1 cellular context compared by ENCODE assay signal in the genomic region with DNA sequence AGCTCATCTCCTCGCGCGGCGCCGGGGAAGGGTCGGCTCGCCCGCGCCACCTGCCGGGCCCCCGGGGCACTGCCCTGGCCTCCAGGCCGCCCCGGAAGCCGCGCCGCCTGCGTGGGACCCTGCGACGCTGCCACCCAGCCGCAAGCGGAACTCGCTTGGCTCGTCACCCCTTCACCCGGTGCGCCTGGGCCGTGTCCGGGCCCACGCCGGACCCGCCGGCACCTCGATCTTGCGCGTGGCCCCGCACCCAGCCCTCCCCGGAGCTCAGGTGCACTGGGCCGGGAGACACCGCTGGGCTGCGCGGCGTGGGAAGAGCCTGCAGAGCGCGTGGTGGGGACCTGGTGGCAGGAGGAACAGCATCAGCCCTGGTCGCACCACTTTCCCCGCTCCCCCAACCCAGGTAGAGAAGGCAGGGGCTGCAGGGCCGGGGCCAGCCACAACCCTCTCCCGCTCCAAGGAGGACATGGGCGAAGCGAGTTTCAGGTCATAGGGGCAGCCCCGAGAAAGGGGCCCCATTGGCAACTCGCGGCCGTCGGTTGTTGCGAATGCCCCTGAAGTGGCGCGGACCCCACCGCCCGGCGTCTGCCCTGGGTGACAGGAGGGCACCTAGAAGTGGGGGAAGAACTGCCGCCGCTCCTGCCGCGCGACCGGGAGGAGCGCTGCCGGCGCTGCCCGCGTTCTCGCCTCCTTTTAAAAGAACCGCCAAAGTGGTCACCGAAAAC.
TF ChIP-seq lines count a peak whose summit lies in the region.

No MANE protein-coding gene starts in this region.

TF ChIP-seq in GM12878, 131 proteins besides CTCF, POLR2A, EP300 and RAD21 (continued from another document and continues in another):
- TF ChIP-seq TCF3 (IDR thresholded peaks at IDR 0.05; ENCODE audit: borderline replicate concordance, insufficient read depth, low read depth, low read length) (peak; percentile 68; the same call in 1 of the 2 replicates), CBX5 (IDR thresholded peaks at IDR 0.05; ENCODE audit: low read depth) (0 out of 2 replicates have a peak, but pooled peaks have one; percentile 17), KDM1A (IDR thresholded peaks at IDR 0.05; ENCODE audit: borderline replicate concordance) (no peak), CBFB (IDR thresholded peaks at IDR 0.05; ENCODE audit: low read depth) (0 out of 2 replicates have a peak, but pooled peaks have one; percentile 54), PML (IDR thresholded peaks at IDR 0.05; ENCODE audit: low read length) (no peak; the same call in 1 of the 2 replicates), NR2F1 (conservative IDR thresholded peaks at IDR 0.05) (peak; percentile 91), ESRRA (IDR thresholded peaks at IDR 0.05; ENCODE audit: low read length) (no peak), FOXK2 (IDR thresholded peaks at IDR 0.05) (no peak), CHD4 (IDR thresholded peaks at IDR 0.05) (no peak), HDGF (IDR thresholded peaks at IDR 0.05) (no peak), ZNF384 (IDR thresholded peaks at IDR 0.05; ENCODE audit: borderline replicate concordance, low read depth, low read length) (no peak), CBX3 (IDR thresholded peaks at IDR 0.05; ENCODE audit: borderline replicate concordance, low read depth) (no peak), FOS (IDR thresholded peaks at IDR 0.05; ENCODE audit: borderline replicate concordance, extremely low read depth, insufficient read length) (no peak), SRF (IDR thresholded peaks at IDR 0.05; ENCODE audit: low read depth in 2 of 2, low read length in 2 of 2) (peak in 1 of 2 experiments; percentile 75; a peak in 2 of 4 replicates), SIN3A (IDR thresholded peaks at IDR 0.05; ENCODE audit: low read depth, low read length) (peak; percentile 66), ZBED1 (IDR thresholded peaks at IDR 0.05; ENCODE audit: borderline replicate concordance) (no peak; the same call in 1 of the 2 replicates), MYB (IDR thresholded peaks at IDR 0.05; ENCODE audit: borderline replicate concordance, low read depth, low read length) (no peak), SMARCA5 (IDR thresholded peaks at IDR 0.05) (peak; percentile 96), NRF1 (conservative IDR thresholded peaks at IDR 0.05; ENCODE audit: low read depth, low read length) (no peak), TARDBP (IDR thresholded peaks at IDR 0.05; ENCODE audit: borderline replicate concordance) (no peak), ASH2L (IDR thresholded peaks at IDR 0.05; ENCODE audit: borderline replicate concordance, low read depth) (no peak), ZNF217 (IDR thresholded peaks at IDR 0.05) (peak; percentile 9; the same call in 1 of the 2 replicates), ETV6 (conservative IDR thresholded peaks at IDR 0.05 in 1 of 2, IDR thresholded peaks at IDR 0.05 in 1 of 2; ENCODE audit: borderline replicate concordance in 1 of 2, low read depth in 1 of 2) (no peak), SPI1 (IDR thresholded peaks at IDR 0.05; ENCODE audit: borderline replicate concordance, insufficient read depth, low read depth, low read length) (no peak; the same call in 1 of the 2 replicates), TCF7 (IDR thresholded peaks at IDR 0.05; ENCODE audit: borderline replicate concordance) (no peak), STAT1 (conservative IDR thresholded peaks at IDR 0.05) (0 out of 2 replicates have a peak, but pooled peaks have one; percentile 52), NFYA (IDR thresholded peaks at IDR 0.05; ENCODE audit: borderline replicate concordance, low read depth, low read length) (no peak), NR2C1 (IDR thresholded peaks at IDR 0.05) (peak; percentile 76), POLR2AphosphoS2 (IDR thresholded peaks at IDR 0.05; ENCODE audit: low read depth, low read length) (0 out of 2 replicates have a peak, but pooled peaks have one; percentile 23), CEBPB (IDR thresholded peaks at IDR 0.05; ENCODE audit: borderline replicate concordance in 1 of 2, low read depth in 2 of 2, low read length in 2 of 2) (no peak), ATF7 (IDR thresholded peaks at IDR 0.05; ENCODE audit: low read depth) (no peak), TBL1XR1 (IDR thresholded peaks at IDR 0.05; ENCODE audit: low read depth, low read length) (no peak), SREBF1 (IDR thresholded peaks at IDR 0.05; ENCODE audit: low read length) (no peak), EED (IDR thresholded peaks at IDR 0.05; ENCODE audit: low read depth) (no peak), DPF2 (IDR thresholded peaks at IDR 0.05) (peak; percentile 69; the same call in 1 of the 2 replicates), RB1 (IDR thresholded peaks at IDR 0.05; ENCODE audit: borderline replicate concordance) (peak; percentile 67; the same call in 1 of the 2 replicates), SUZ12 (IDR thresholded peaks at IDR 0.05; ENCODE audit: unreplicated experiment) (no peak), BRCA1 (IDR thresholded peaks at IDR 0.05; ENCODE audit: low read depth, low read length) (no peak)
- TF ChIP-seq, protein P1, sequence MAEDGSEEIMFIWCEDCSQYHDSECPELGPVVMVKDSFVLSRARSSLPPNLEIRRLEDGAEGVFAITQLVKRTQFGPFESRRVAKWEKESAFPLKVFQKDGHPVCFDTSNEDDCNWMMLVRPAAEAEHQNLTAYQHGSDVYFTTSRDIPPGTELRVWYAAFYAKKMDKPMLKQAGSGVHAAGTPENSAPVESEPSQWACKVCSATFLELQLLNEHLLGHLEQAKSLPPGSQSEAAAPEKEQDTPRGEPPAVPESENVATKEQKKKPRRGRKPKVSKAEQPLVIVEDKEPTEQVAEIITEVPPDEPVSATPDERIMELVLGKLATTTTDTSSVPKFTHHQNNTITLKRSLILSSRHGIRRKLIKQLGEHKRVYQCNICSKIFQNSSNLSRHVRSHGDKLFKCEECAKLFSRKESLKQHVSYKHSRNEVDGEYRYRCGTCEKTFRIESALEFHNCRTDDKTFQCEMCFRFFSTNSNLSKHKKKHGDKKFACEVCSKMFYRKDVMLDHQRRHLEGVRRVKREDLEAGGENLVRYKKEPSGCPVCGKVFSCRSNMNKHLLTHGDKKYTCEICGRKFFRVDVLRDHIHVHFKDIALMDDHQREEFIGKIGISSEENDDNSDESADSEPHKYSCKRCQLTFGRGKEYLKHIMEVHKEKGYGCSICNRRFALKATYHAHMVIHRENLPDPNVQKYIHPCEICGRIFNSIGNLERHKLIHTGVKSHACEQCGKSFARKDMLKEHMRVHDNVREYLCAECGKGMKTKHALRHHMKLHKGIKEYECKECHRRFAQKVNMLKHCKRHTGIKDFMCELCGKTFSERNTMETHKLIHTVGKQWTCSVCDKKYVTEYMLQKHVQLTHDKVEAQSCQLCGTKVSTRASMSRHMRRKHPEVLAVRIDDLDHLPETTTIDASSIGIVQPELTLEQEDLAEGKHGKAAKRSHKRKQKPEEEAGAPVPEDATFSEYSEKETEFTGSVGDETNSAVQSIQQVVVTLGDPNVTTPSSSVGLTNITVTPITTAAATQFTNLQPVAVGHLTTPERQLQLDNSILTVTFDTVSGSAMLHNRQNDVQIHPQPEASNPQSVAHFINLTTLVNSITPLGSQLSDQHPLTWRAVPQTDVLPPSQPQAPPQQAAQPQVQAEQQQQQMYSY (CRISPR knock-in tag; IDR thresholded peaks at IDR 0.05) = no peak
- TF ChIP-seq, protein P2, sequence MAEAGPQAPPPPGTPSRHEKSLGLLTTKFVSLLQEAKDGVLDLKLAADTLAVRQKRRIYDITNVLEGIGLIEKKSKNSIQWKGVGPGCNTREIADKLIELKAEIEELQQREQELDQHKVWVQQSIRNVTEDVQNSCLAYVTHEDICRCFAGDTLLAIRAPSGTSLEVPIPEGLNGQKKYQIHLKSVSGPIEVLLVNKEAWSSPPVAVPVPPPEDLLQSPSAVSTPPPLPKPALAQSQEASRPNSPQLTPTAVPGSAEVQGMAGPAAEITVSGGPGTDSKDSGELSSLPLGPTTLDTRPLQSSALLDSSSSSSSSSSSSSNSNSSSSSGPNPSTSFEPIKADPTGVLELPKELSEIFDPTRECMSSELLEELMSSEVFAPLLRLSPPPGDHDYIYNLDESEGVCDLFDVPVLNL (IDR thresholded peaks at IDR 0.05; ENCODE audit: low read depth, low read length) = peak; percentile 83
- TF ChIP-seq, protein P3, sequence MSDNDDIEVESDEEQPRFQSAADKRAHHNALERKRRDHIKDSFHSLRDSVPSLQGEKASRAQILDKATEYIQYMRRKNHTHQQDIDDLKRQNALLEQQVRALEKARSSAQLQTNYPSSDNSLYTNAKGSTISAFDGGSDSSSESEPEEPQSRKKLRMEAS (IDR thresholded peaks at IDR 0.05; ENCODE audit: low read depth, low read length) = no peak; the same call in 1 of the 2 replicates
- TF ChIP-seq, protein P4, sequence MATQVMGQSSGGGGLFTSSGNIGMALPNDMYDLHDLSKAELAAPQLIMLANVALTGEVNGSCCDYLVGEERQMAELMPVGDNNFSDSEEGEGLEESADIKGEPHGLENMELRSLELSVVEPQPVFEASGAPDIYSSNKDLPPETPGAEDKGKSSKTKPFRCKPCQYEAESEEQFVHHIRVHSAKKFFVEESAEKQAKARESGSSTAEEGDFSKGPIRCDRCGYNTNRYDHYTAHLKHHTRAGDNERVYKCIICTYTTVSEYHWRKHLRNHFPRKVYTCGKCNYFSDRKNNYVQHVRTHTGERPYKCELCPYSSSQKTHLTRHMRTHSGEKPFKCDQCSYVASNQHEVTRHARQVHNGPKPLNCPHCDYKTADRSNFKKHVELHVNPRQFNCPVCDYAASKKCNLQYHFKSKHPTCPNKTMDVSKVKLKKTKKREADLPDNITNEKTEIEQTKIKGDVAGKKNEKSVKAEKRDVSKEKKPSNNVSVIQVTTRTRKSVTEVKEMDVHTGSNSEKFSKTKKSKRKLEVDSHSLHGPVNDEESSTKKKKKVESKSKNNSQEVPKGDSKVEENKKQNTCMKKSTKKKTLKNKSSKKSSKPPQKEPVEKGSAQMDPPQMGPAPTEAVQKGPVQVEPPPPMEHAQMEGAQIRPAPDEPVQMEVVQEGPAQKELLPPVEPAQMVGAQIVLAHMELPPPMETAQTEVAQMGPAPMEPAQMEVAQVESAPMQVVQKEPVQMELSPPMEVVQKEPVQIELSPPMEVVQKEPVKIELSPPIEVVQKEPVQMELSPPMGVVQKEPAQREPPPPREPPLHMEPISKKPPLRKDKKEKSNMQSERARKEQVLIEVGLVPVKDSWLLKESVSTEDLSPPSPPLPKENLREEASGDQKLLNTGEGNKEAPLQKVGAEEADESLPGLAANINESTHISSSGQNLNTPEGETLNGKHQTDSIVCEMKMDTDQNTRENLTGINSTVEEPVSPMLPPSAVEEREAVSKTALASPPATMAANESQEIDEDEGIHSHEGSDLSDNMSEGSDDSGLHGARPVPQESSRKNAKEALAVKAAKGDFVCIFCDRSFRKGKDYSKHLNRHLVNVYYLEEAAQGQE (IDR thresholded peaks at IDR 0.05; ENCODE audit: low read depth, low read length) = no peak
- TF ChIP-seq, protein P5, sequence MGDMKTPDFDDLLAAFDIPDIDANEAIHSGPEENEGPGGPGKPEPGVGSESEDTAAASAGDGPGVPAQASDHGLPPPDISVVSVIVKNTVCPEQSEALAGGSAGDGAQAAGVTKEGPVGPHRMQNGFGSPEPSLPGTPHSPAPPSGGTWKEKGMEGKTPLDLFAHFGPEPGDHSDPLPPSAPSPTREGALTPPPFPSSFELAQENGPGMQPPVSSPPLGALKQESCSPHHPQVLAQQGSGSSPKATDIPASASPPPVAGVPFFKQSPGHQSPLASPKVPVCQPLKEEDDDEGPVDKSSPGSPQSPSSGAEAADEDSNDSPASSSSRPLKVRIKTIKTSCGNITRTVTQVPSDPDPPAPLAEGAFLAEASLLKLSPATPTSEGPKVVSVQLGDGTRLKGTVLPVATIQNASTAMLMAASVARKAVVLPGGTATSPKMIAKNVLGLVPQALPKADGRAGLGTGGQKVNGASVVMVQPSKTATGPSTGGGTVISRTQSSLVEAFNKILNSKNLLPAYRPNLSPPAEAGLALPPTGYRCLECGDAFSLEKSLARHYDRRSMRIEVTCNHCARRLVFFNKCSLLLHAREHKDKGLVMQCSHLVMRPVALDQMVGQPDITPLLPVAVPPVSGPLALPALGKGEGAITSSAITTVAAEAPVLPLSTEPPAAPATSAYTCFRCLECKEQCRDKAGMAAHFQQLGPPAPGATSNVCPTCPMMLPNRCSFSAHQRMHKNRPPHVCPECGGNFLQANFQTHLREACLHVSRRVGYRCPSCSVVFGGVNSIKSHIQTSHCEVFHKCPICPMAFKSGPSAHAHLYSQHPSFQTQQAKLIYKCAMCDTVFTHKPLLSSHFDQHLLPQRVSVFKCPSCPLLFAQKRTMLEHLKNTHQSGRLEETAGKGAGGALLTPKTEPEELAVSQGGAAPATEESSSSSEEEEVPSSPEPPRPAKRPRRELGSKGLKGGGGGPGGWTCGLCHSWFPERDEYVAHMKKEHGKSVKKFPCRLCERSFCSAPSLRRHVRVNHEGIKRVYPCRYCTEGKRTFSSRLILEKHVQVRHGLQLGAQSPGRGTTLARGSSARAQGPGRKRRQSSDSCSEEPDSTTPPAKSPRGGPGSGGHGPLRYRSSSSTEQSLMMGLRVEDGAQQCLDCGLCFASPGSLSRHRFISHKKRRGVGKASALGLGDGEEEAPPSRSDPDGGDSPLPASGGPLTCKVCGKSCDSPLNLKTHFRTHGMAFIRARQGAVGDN (IDR thresholded peaks at IDR 0.05) = peak; percentile 82
- TF ChIP-seq, protein P6, sequence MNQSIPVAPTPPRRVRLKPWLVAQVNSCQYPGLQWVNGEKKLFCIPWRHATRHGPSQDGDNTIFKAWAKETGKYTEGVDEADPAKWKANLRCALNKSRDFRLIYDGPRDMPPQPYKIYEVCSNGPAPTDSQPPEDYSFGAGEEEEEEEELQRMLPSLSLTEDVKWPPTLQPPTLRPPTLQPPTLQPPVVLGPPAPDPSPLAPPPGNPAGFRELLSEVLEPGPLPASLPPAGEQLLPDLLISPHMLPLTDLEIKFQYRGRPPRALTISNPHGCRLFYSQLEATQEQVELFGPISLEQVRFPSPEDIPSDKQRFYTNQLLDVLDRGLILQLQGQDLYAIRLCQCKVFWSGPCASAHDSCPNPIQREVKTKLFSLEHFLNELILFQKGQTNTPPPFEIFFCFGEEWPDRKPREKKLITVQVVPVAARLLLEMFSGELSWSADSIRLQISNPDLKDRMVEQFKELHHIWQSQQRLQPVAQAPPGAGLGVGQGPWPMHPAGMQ (IDR thresholded peaks at IDR 0.05; ENCODE audit: borderline replicate concordance) = no peak
- TF ChIP-seq, protein P7, sequence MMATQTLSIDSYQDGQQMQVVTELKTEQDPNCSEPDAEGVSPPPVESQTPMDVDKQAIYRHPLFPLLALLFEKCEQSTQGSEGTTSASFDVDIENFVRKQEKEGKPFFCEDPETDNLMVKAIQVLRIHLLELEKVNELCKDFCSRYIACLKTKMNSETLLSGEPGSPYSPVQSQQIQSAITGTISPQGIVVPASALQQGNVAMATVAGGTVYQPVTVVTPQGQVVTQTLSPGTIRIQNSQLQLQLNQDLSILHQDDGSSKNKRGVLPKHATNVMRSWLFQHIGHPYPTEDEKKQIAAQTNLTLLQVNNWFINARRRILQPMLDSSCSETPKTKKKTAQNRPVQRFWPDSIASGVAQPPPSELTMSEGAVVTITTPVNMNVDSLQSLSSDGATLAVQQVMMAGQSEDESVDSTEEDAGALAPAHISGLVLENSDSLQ (IDR thresholded peaks at IDR 0.05) = no peak
- TF ChIP-seq, protein P8, sequence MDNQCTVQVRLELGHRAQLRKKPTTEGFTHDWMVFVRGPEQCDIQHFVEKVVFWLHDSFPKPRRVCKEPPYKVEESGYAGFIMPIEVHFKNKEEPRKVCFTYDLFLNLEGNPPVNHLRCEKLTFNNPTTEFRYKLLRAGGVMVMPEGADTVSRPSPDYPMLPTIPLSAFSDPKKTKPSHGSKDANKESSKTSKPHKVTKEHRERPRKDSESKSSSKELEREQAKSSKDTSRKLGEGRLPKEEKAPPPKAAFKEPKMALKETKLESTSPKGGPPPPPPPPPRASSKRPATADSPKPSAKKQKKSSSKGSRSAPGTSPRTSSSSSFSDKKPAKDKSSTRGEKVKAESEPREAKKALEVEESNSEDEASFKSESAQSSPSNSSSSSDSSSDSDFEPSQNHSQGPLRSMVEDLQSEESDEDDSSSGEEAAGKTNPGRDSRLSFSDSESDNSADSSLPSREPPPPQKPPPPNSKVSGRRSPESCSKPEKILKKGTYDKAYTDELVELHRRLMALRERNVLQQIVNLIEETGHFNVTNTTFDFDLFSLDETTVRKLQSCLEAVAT (IDR thresholded peaks at IDR 0.05) = no peak
